2 cellular contexts compared by ENCODE assay signal in the genomic region with DNA sequence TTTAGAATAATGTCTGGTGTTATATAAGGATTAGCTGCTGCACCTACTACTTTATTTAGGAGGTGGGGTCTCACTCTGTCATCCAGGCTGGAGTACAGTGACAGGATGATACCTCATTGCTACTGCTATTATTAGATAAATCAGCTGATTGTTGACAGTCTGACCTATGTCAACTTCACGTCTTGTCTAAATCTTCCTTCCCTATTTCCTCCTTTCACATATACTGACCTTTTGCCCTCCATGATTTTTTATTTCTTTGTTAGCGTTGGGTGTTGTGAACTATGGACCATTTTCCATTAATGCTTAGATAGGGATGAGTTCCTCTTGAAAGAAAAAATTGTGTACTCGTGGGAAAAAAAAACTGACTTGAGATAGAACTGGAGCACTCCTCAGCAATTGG.
TF ChIP-seq lines count a peak whose summit lies in the region.

No MANE protein-coding gene starts in this region.

TF ChIP-seq in SK-N-SH, 30 proteins besides CTCF, POLR2A, EP300 and RAD21 (continued from another document):
- TF ChIP-seq NFIC (IDR thresholded peaks at IDR 0.05; ENCODE audit: borderline replicate concordance), result no peak
- no peak for TF ChIP-seq JUND (IDR thresholded peaks at IDR 0.05)
- TF ChIP-seq POLR2AphosphoS5 (IDR thresholded peaks at IDR 0.05; ENCODE audit: low read depth, low read length), result no peak
- no peak for TF ChIP-seq EZH2phosphoT487 (IDR thresholded peaks at IDR 0.05; ENCODE audit: borderline replicate concordance, low read depth)
- TF ChIP-seq, protein P1, sequence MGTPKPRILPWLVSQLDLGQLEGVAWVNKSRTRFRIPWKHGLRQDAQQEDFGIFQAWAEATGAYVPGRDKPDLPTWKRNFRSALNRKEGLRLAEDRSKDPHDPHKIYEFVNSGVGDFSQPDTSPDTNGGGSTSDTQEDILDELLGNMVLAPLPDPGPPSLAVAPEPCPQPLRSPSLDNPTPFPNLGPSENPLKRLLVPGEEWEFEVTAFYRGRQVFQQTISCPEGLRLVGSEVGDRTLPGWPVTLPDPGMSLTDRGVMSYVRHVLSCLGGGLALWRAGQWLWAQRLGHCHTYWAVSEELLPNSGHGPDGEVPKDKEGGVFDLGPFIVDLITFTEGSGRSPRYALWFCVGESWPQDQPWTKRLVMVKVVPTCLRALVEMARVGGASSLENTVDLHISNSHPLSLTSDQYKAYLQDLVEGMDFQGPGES (IDR thresholded peaks at IDR 0.05; ENCODE audit: low read depth, low read length), result no peak
- no peak for TF ChIP-seq PBX3 (IDR thresholded peaks at IDR 0.05)
TF ChIP-seq in SK-N-SH: peak in this region for 0.

TF ChIP-seq in SK-N-SH treated with all-trans-retinoic acid at 6 μM for 48 hours, 23 proteins besides CTCF, POLR2A, EP300 and RAD21 (continued from another document):
- TF ChIP-seq, protein P2, sequence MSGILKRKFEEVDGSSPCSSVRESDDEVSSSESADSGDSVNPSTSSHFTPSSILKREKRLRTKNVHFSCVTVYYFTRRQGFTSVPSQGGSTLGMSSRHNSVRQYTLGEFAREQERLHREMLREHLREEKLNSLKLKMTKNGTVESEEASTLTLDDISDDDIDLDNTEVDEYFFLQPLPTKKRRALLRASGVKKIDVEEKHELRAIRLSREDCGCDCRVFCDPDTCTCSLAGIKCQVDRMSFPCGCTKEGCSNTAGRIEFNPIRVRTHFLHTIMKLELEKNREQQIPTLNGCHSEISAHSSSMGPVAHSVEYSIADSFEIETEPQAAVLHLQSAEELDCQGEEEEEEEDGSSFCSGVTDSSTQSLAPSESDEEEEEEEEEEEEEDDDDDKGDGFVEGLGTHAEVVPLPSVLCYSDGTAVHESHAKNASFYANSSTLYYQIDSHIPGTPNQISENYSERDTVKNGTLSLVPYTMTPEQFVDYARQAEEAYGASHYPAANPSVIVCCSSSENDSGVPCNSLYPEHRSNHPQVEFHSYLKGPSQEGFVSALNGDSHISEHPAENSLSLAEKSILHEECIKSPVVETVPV (CRISPR knock-in tag; IDR thresholded peaks at IDR 0.05), result no peak
- no peak for TF ChIP-seq ZNF8 (CRISPR knock-in tag; IDR thresholded peaks at IDR 0.05)
- TF ChIP-seq CSDC2 (CRISPR knock-in tag; IDR thresholded peaks at IDR 0.05), result no peak
- TF ChIP-seq, protein P3, sequence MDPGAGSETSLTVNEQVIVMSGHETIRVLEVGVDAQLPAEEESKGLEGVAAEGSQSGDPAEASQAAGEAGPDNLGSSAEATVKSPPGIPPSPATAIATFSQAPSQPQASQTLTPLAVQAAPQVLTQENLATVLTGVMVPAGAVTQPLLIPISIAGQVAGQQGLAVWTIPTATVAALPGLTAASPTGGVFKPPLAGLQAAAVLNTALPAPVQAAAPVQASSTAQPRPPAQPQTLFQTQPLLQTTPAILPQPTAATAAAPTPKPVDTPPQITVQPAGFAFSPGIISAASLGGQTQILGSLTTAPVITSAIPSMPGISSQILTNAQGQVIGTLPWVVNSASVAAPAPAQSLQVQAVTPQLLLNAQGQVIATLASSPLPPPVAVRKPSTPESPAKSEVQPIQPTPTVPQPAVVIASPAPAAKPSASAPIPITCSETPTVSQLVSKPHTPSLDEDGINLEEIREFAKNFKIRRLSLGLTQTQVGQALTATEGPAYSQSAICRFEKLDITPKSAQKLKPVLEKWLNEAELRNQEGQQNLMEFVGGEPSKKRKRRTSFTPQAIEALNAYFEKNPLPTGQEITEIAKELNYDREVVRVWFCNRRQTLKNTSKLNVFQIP (CRISPR knock-in tag; IDR thresholded peaks at IDR 0.05; ENCODE audit: borderline replicate concordance, low read depth), result no peak
